In the genomic region with DNA sequence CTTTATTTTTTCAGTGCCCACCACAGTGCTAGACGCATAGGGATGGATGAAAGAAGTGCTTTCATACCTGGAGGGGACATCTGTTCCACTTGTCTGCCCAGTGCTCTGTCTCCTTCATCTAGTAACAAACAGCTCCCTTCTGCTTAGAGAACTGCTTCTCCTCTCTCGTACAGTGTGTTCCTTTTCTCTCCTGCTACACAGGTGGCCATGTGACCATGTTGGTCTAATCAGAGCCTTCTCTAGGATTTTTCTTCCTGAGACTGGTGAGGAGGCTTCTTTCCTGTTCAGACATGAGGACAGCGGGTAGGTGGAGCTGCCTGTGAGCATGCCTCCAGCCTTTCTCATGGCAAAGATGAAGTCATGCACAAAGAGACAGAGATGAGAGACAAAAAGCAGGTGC, we compare ENCODE assay signal across 30 cellular contexts.
"Had no signal": no experiment of that assay in that cellular context is flagged by ENCODE, and none has a peak within 500 bp of the region (broad histone marks: within the 10 kb centered on the region; RNA-seq: fewer than 3 reads in every experiment).

No MANE protein-coding gene starts in this region.

- H3K4me1 Mint-ChIP-seq: activated CD4-positive, alpha-beta T cell treated with anti-CD3 and anti-CD28 coated beads, Interleukin-2, amount 10 ng/mL, durations not matched to agents 24 days and 14 days; activated naive CD4-positive, alpha-beta T cell treated with anti-CD3 and anti-CD28 coated beads, Interleukin-2, amount 10 ng/mL, durations not matched to agents 7 days and 5 days; activated naive CD8-positive, alpha-beta T cell treated with anti-CD3 and anti-CD28 coated beads, Interleukin-2, amount 50 U/mL, for 24 hours had no signal

- H3K27ac ChIP-seq: brain microvascular endothelial cell, cardiac muscle cell, RWPE1, WERI-Rb-1 had no signal

- FAIRE-seq: K562, RCC 7860 had no signal

- H3K4me3 ChIP-seq: cardiac muscle cell, K562 had no signal

- H3K4me3 Mint-ChIP-seq: activated CD4-positive, alpha-beta T cell treated with anti-CD3 and anti-CD28 coated beads, Interleukin-2, amount 10 ng/mL, durations not matched to agents 24 days and 14 days; activated CD8-positive, alpha-beta T cell treated with anti-CD3 and anti-CD28 coated beads, Interleukin-2, amount 10 ng/mL, durations not matched to agents 7 days and 5 days; activated naive CD4-positive, alpha-beta T cell treated with anti-CD3 and anti-CD28 coated beads, Interleukin-2, amount 10 ng/mL, durations not matched to agents 7 days and 5 days; activated naive CD8-positive, alpha-beta T cell; activated naive CD8-positive, alpha-beta T cell treated with anti-CD3 and anti-CD28 coated beads, Interleukin-2, amount 50 U/mL, for 24 hours; activated T-cell treated with anti-CD3 and anti-CD28 coated beads, Interleukin-2, amount 50 U/mL, for 24 hours; activated T-helper 1 cell treated with anti-CD3 and anti-CD28 coated beads, Interleukin-12 subunit alpha, Interleukin-12 subunit beta, Interleukin-2, Interleukin-4 antibody, amounts not matched to agents 30 ng/mL and 10 ng/mL and 1 ng/mL, durations not matched to agents 14 hours and 24 hours and 36 hours had no signal

- H3K27ac Mint-ChIP-seq: activated CD4-positive, alpha-beta T cell treated with anti-CD3 and anti-CD28 coated beads, Interleukin-2, amount 10 ng/mL, durations not matched to agents 24 days and 14 days; activated CD8-positive, alpha-beta T cell treated with anti-CD3 and anti-CD28 coated beads, Interleukin-2, amount 10 ng/mL, durations not matched to agents 7 days and 5 days; activated naive CD4-positive, alpha-beta T cell treated with anti-CD3 and anti-CD28 coated beads, Interleukin-2, amount 10 ng/mL, durations not matched to agents 7 days and 5 days; activated naive CD8-positive, alpha-beta T cell; activated naive CD8-positive, alpha-beta T cell treated with anti-CD3 and anti-CD28 coated beads, Interleukin-2, amount 50 U/mL, for 24 hours; activated T-cell treated with anti-CD3 and anti-CD28 coated beads, Interleukin-2, amount 50 U/mL, for 24 hours; activated T-helper 1 cell treated with anti-CD3 and anti-CD28 coated beads, Interleukin-12 subunit alpha, Interleukin-12 subunit beta, Interleukin-2, Interleukin-4 antibody, amounts not matched to agents 30 ng/mL and 10 ng/mL and 1 ng/mL, durations not matched to agents 14 hours and 24 hours and 36 hours had no signal

- H3K9me3 Mint-ChIP-seq: activated CD4-positive, alpha-beta T cell treated with anti-CD3 and anti-CD28 coated beads, Interleukin-2, amount 10 ng/mL, durations not matched to agents 24 days and 14 days; activated naive CD4-positive, alpha-beta T cell treated with anti-CD3 and anti-CD28 coated beads, Interleukin-2, amount 10 ng/mL, durations not matched to agents 7 days and 5 days; activated naive CD8-positive, alpha-beta T cell treated with anti-CD3 and anti-CD28 coated beads, Interleukin-2, amount 50 U/mL, for 24 hours; activated T-cell treated with anti-CD3 and anti-CD28 coated beads, Interleukin-2, amount 50 U/mL, for 24 hours; activated T-helper 1 cell treated with anti-CD3 and anti-CD28 coated beads, Interleukin-12 subunit alpha, Interleukin-12 subunit beta, Interleukin-2, Interleukin-4 antibody, amounts not matched to agents 30 ng/mL and 10 ng/mL and 1 ng/mL, durations not matched to agents 14 hours and 24 hours and 36 hours had no signal

- H3K27me3 ChIP-seq: brain microvascular endothelial cell, cardiac muscle cell had no signal

- H3K36me3 Mint-ChIP-seq: activated naive CD4-positive, alpha-beta T cell treated with anti-CD3 and anti-CD28 coated beads, Interleukin-2, amount 10 ng/mL, durations not matched to agents 7 days and 5 days; activated naive CD8-positive, alpha-beta T cell had no signal

- ATAC-seq: activated CD8-positive, alpha-beta T cell treated with anti-CD3 and anti-CD28 coated beads, Interleukin-2, amount 10 ng/mL, durations not matched to agents 7 days and 5 days; activated naive CD8-positive, alpha-beta T cell treated with anti-CD3 and anti-CD28 coated beads, Interleukin-2, amount 50 U/mL, for 24 hours; K562; Right ventricle myocardium inferior; SK-N-SH treated with all-trans-retinoic acid at 6 μM for 48 hours had no signal

- DNase-seq: activated CD4-positive, alpha-beta T cell treated with anti-CD3 and anti-CD28 coated beads, Interleukin-2, amount 10 ng/mL, durations not matched to agents 24 days and 14 days; activated CD4-positive, alpha-beta T cell treated with anti-CD3 and anti-CD28 coated beads, Interleukin-2, amount 50 U/mL, for 4 hours; activated CD8-positive, alpha-beta T cell treated with anti-CD3 and anti-CD28 coated beads, Interleukin-2, amount 10 ng/mL, durations not matched to agents 7 days and 5 days; activated gamma-delta T cell treated with Interleukin-2 at 50 U/mL for 16 hours; activated naive CD8-positive, alpha-beta T cell treated with anti-CD3 and anti-CD28 coated beads, Interleukin-2, amount 50 U/mL, for 24 hours; activated T-cell treated with anti-CD3 and anti-CD28 coated beads, Interleukin-2, amount 50 U/mL, for 24 hours; anterior cingulate cortex; brain microvascular endothelial cell; IMR-90; NCI-H1105; NCI-H1417 treated with DMSO at 0.1 percent for 48 hours; NCI-H2029; NCI-H2107; NCI-H226; NCI-H524 treated with DMSO at 0.1 percent for 48 hours; SIG-M5; SW 1271; T-helper 1 cell; T-helper 2 cell; T1000; WERI-Rb-1 had no signal

- H3K36me3 ChIP-seq: brain microvascular endothelial cell, cardiac muscle cell, WERI-Rb-1 had no signal
